In genomic region chr2:169080250-169081035, GRCh38 we compare ENCODE assay signal across 8 cellular contexts. TPM values are rescaled to one million over a fixed set of nuclear protein-coding genes. Genes with fewer than 3 reads are reported as not detected.
DNase-seq lines count a peak whose midpoint lies in the region; ATAC-seq and FAIRE-seq lines count a peak whose summit lies in the region.

No MANE protein-coding gene starts in this region.

- H3K27me3 Mint-ChIP-seq in stimulated activated naive CD8-positive, alpha-beta T cell treated with anti-CD3 and anti-CD28 coated beads, Interleukin-15, amount 100 ng/mL, for 72 hours: no peaks in the 10 kb centered on the region

- no peak overlapping the region for H3K4me3 Mint-ChIP-seq in stimulated activated naive CD8-positive, alpha-beta T cell treated with anti-CD3 and anti-CD28 coated beads, Interleukin-15, amount 100 ng/mL, for 72 hours

- no peak for FAIRE-seq in urothelium cell line (lab: Jason Lieb, UNC)
- no peak for FAIRE-seq in frontal cortex (lab: Jason Lieb, UNC)

- no peak for DNase-seq in stimulated activated naive CD8-positive, alpha-beta T cell treated with anti-CD3 and anti-CD28 coated beads, Interleukin-15, Interleukin-2, amounts not matched to agents 100 U/mL and 50 U/mL, for 24 hours
- DNase-seq in stimulated activated naive CD8-positive, alpha-beta T cell treated with anti-CD3 and anti-CD28 coated beads, Interleukin-15, amount 100 ng/mL, for 72 hours: no peak
- DNase-seq in RPMI8226: peak; percentile 79
- DNase-seq in urothelium cell line (ENCODE audit: low spot score): peak; percentile 12
- DNase-seq in NCI-H510A (lab: John Stamatoyannopoulos, UW): no peak
- DNase-seq in cardiac septum (ENCODE audit: low spot score): no peak
- no peak for DNase-seq in frontal cortex (ENCODE audit: low spot score in 2 of 2)

- intact Hi-C loops in cardiac septum (cut with DNase I): loop anchor here (5.0 kb wide), 1 partner anchor 118 kb away; no protein-coding TSS in a partner anchor

- no peaks in the 10 kb centered on the region for H3K4me1 Mint-ChIP-seq in stimulated activated naive CD8-positive, alpha-beta T cell treated with anti-CD3 and anti-CD28 coated beads, Interleukin-15, amount 100 ng/mL, for 72 hours

- H3K27ac Mint-ChIP-seq in stimulated activated naive CD8-positive, alpha-beta T cell treated with anti-CD3 and anti-CD28 coated beads, Interleukin-15, amount 100 ng/mL, for 72 hours: no peak overlapping the region

- H3K9me3 Mint-ChIP-seq in stimulated activated naive CD8-positive, alpha-beta T cell treated with anti-CD3 and anti-CD28 coated beads, Interleukin-15, amount 100 ng/mL, for 72 hours: peaks cover 0 to 6% of the 10 kb centered on the region in 2 donors

- ATAC-seq in stimulated activated naive CD8-positive, alpha-beta T cell treated with anti-CD3 and anti-CD28 coated beads, Interleukin-15, Interleukin-2, amounts not matched to agents 100 U/mL and 50 U/mL, for 24 hours: peak; percentile 65
- ATAC-seq in stimulated activated naive CD8-positive, alpha-beta T cell treated with anti-CD3 and anti-CD28 coated beads, Interleukin-15, amount 100 ng/mL, for 72 hours: no peak
- peak; percentile 93 for ATAC-seq in HG03097 (IDR thresholded peaks at IDR 0.05; ENCODE audit: low FRiP score, unreplicated experiment)

RNA-seq across cellular contexts. Expression of gene DHRS9, which starts 11.1 kb away (rescaled TPM):
- 9.8 TPM for total RNA-seq in cardiac septum
- total RNA-seq in frontal cortex: 0.82 TPM

RNA-seq across cellular contexts. Expression of gene ABCB11, which starts 49.3 kb away (rescaled TPM):
- total RNA-seq in cardiac septum: 0.03 TPM
- under 0.01 TPM for total RNA-seq in frontal cortex

Comparison
In these comparisons a context has a peak if more than half of its experiments do, and no peak if none do; other contexts are left out.
1. DNase-seq: peak in RPMI8226 (single experiment) and urothelium cell line (single experiment); none in stimulated activated naive CD8-positive, alpha-beta T cell treated with anti-CD3 and anti-CD28 coated beads, Interleukin-15, Interleukin-2, amounts not matched to agents 100 U/mL and 50 U/mL, for 24 hours (single experiment), stimulated activated naive CD8-positive, alpha-beta T cell treated with anti-CD3 and anti-CD28 coated beads, Interleukin-15, amount 100 ng/mL, for 72 hours (0 of 2), NCI-H510A (single experiment), cardiac septum (single experiment) and frontal cortex (0 of 2).